Comparison of ENCODE assay signal across 16 cellular contexts in genomic region chr13:45446181-45446580, GRCh38. TPM values are rescaled to one million over a fixed set of nuclear protein-coding genes. Genes with fewer than 3 reads are reported as not detected.
DNase-seq lines count a peak whose midpoint lies in the region; ATAC-seq and TF ChIP-seq lines count a peak whose summit lies in the region.
"Had no signal": no experiment of that assay in that cellular context is flagged by ENCODE, and none has a peak within 500 bp of the region (broad histone marks: within the 10 kb centered on the region; RNA-seq: fewer than 3 reads in every experiment).

No MANE protein-coding gene starts in this region.

- H3K27ac ChIP-seq in RWPE2 (ENCODE audit: poor library complexity, severe bottlenecking) = no peak overlapping the region
- H3K27ac ChIP-seq: BLaER1 had no signal

- peaks cover 26% of the 10 kb centered on the region for H3K4me1 Mint-ChIP-seq in osteocyte (ENCODE audit: unreplicated experiment)
- peaks cover 9% of the 10 kb centered on the region for H3K4me1 Mint-ChIP-seq in activated T-helper 1 cell treated with anti-CD3 and anti-CD28 coated beads, Interleukin-12 subunit alpha, Interleukin-12 subunit beta, Interleukin-2, Interleukin-4 antibody, amounts not matched to agents 30 ng/mL and 10 ng/mL and 1 ng/mL, durations not matched to agents 14 hours and 24 hours and 36 hours (ENCODE audit: low read depth)

- H3K4me3 Mint-ChIP-seq in osteocyte (ENCODE audit: unreplicated experiment) = no peak overlapping the region
- no peak overlapping the region for H3K4me3 Mint-ChIP-seq in activated T-helper 1 cell treated with anti-CD3 and anti-CD28 coated beads, Interleukin-12 subunit alpha, Interleukin-12 subunit beta, Interleukin-2, Interleukin-4 antibody, amounts not matched to agents 30 ng/mL and 10 ng/mL and 1 ng/mL, durations not matched to agents 14 hours and 24 hours and 36 hours
- H3K4me3 Mint-ChIP-seq: activated naive CD4-positive, alpha-beta T cell treated with anti-CD3 and anti-CD28 coated beads, Interleukin-2, amount 10 ng/mL, durations not matched to agents 7 days and 5 days had no signal

- DNase-seq in GM04504 (ENCODE audit: low read depth) = peak; percentile 46
- no peak for DNase-seq in RWPE2 (ENCODE audit: low spot score)
- DNase-seq in fibroblast of gingiva (ENCODE audit: low read depth) = peak; percentile 26
- peak; percentile 21 for DNase-seq in osteocyte (ENCODE audit: extremely low spot score, unreplicated experiment)
- DNase-seq in DMS114 treated with DMSO at 0.1 percent for 48 hours (lab: John Stamatoyannopoulos, UW; ENCODE audit: unreplicated experiment) = no peak
- no peak for DNase-seq in activated T-helper 1 cell treated with anti-CD3 and anti-CD28 coated beads, Interleukin-12 subunit alpha, Interleukin-12 subunit beta, Interleukin-2, Interleukin-4 antibody, amounts not matched to agents 30 ng/mL and 10 ng/mL and 1 ng/mL, durations not matched to agents 14 hours and 24 hours and 36 hours (ENCODE audit: low spot score)
- no peak for DNase-seq in stimulated activated CD4-positive, alpha-beta T cell treated with anti-CD3 and anti-CD28 coated beads, Interleukin-15, amount 100 ng/mL, for 24 hours
- DNase-seq: activated CD4-positive, alpha-beta T cell treated with anti-CD3 and anti-CD28 coated beads for 4 hours; activated naive CD4-positive, alpha-beta T cell treated with anti-CD3 and anti-CD28 coated beads, Interleukin-2, amount 10 ng/mL, durations not matched to agents 7 days and 5 days; DMS153; effector CD4-positive, alpha-beta T cell; NCI-H1105 treated with DMSO at 0.1 percent for 48 hours; NK-92 treated with Interleukin-12 subunit alpha and Interleukin-12 subunit beta, amount 100 ng/mL, for 24 hours; SHP77; T-helper 9 cell had no signal

- no peaks in the 10 kb centered on the region for H3K4me1 ChIP-seq in RWPE2 (ENCODE audit: insufficient read depth, poor library complexity, severe bottlenecking)

- TF ChIP-seq CTCF in RWPE2 (IDR thresholded peaks at IDR 0.05; ENCODE audit: poor library complexity, severe bottlenecking) = no peak
- TF ChIP-seq CTCF in osteocyte (IDR thresholded peaks at IDR 0.05) = no peak

- H3K36me3 Mint-ChIP-seq in osteocyte (ENCODE audit: unreplicated experiment) = no peaks in the 10 kb centered on the region
- no peaks in the 10 kb centered on the region for H3K36me3 Mint-ChIP-seq in activated T-helper 1 cell treated with anti-CD3 and anti-CD28 coated beads, Interleukin-12 subunit alpha, Interleukin-12 subunit beta, Interleukin-2, Interleukin-4 antibody, amounts not matched to agents 30 ng/mL and 10 ng/mL and 1 ng/mL, durations not matched to agents 14 hours and 24 hours and 36 hours (ENCODE audit: low read depth)
- H3K36me3 Mint-ChIP-seq: activated naive CD4-positive, alpha-beta T cell treated with anti-CD3 and anti-CD28 coated beads, Interleukin-2, amount 10 ng/mL, durations not matched to agents 7 days and 5 days had no signal

- no peak overlapping the region for H3K27ac Mint-ChIP-seq in osteocyte (ENCODE audit: unreplicated experiment)
- H3K27ac Mint-ChIP-seq in activated T-helper 1 cell treated with anti-CD3 and anti-CD28 coated beads, Interleukin-12 subunit alpha, Interleukin-12 subunit beta, Interleukin-2, Interleukin-4 antibody, amounts not matched to agents 30 ng/mL and 10 ng/mL and 1 ng/mL, durations not matched to agents 14 hours and 24 hours and 36 hours = no peak overlapping the region
- H3K27ac Mint-ChIP-seq: activated naive CD4-positive, alpha-beta T cell treated with anti-CD3 and anti-CD28 coated beads, Interleukin-2, amount 10 ng/mL, durations not matched to agents 7 days and 5 days had no signal

- H3K9me3 Mint-ChIP-seq in osteocyte (ENCODE audit: unreplicated experiment) = no peaks in the 10 kb centered on the region
- no peaks in the 10 kb centered on the region for H3K9me3 Mint-ChIP-seq in activated T-helper 1 cell treated with anti-CD3 and anti-CD28 coated beads, Interleukin-12 subunit alpha, Interleukin-12 subunit beta, Interleukin-2, Interleukin-4 antibody, amounts not matched to agents 30 ng/mL and 10 ng/mL and 1 ng/mL, durations not matched to agents 14 hours and 24 hours and 36 hours
- H3K9me3 Mint-ChIP-seq: activated naive CD4-positive, alpha-beta T cell treated with anti-CD3 and anti-CD28 coated beads, Interleukin-2, amount 10 ng/mL, durations not matched to agents 7 days and 5 days had no signal

- H3K27me3 Mint-ChIP-seq in osteocyte (ENCODE audit: unreplicated experiment) = peaks cover 2% of the 10 kb centered on the region
- H3K27me3 Mint-ChIP-seq in activated T-helper 1 cell treated with anti-CD3 and anti-CD28 coated beads, Interleukin-12 subunit alpha, Interleukin-12 subunit beta, Interleukin-2, Interleukin-4 antibody, amounts not matched to agents 30 ng/mL and 10 ng/mL and 1 ng/mL, durations not matched to agents 14 hours and 24 hours and 36 hours (ENCODE audit: insufficient read depth) = peaks cover 14% of the 10 kb centered on the region

- H3K4me3 ChIP-seq in RWPE2 (ENCODE audit: severe bottlenecking) = no peak overlapping the region
- H3K4me3 ChIP-seq: BLaER1 had no signal

- H3K36me3 ChIP-seq in RWPE2 (ENCODE audit: low read depth) = no peaks in the 10 kb centered on the region
- H3K36me3 ChIP-seq: BLaER1 had no signal

- H3K9me3 ChIP-seq in RWPE2 (ENCODE audit: severe bottlenecking) = no peaks in the 10 kb centered on the region
- H3K9me3 ChIP-seq: BLaER1 had no signal

- H3K27me3 ChIP-seq in RWPE2 (ENCODE audit: insufficient read depth, poor library complexity, severe bottlenecking) = no peaks in the 10 kb centered on the region
- H3K27me3 ChIP-seq: BLaER1 had no signal

- intact Hi-C loops in activated T-helper 1 cell treated with anti-CD3 and anti-CD28 coated beads, Interleukin-12 subunit alpha, Interleukin-12 subunit beta, Interleukin-2, Interleukin-4 antibody, amounts not matched to agents 30 ng/mL and 10 ng/mL and 1 ng/mL, durations not matched to agents 14 hours and 24 hours and 36 hours (cut with micrococcal nuclease) = no loop called here

- peak; percentile 61; the same call in 2 of the 3 replicates for ATAC-seq in RWPE2 (ENCODE audit: low read depth)

RNA-seq across cellular contexts. Expression of gene COG3, which starts 18.6 kb away (rescaled TPM):
- total RNA-seq in osteocyte = 27.4 and 31.0 TPM in 2 replicates
- total RNA-seq in activated T-helper 1 cell treated with anti-CD3 and anti-CD28 coated beads, Interleukin-12 subunit alpha, Interleukin-12 subunit beta, Interleukin-2, Interleukin-4 antibody, amounts not matched to agents 30 ng/mL and 10 ng/mL and 1 ng/mL, durations not matched to agents 14 hours and 24 hours and 36 hours = 22.9 and 23.2 TPM in 2 replicates

RNA-seq across cellular contexts. Expression of gene SLC25A30, which starts 28.0 kb away (rescaled TPM):
- 8.9 and 12.0 TPM in 2 replicates for total RNA-seq in osteocyte
- total RNA-seq in activated T-helper 1 cell treated with anti-CD3 and anti-CD28 coated beads, Interleukin-12 subunit alpha, Interleukin-12 subunit beta, Interleukin-2, Interleukin-4 antibody, amounts not matched to agents 30 ng/mL and 10 ng/mL and 1 ng/mL, durations not matched to agents 14 hours and 24 hours and 36 hours = 16.0 and 16.3 TPM in 2 replicates

Comparison
In these comparisons a context has a peak if more than half of its experiments do, and no peak if none do; other contexts are left out.
1. DNase-seq: peak in GM04504 (single experiment), fibroblast of gingiva (single experiment) and osteocyte (single experiment); none in RWPE2 (single experiment), DMS114 treated with DMSO at 0.1 percent for 48 hours (single experiment), activated T-helper 1 cell treated with anti-CD3 and anti-CD28 coated beads, Interleukin-12 subunit alpha, Interleukin-12 subunit beta, Interleukin-2, Interleukin-4 antibody, amounts not matched to agents 30 ng/mL and 10 ng/mL and 1 ng/mL, durations not matched to agents 14 hours and 24 hours and 36 hours (single experiment) and stimulated activated CD4-positive, alpha-beta T cell treated with anti-CD3 and anti-CD28 coated beads, Interleukin-15, amount 100 ng/mL, for 24 hours (single experiment).